In the genomic region with DNA sequence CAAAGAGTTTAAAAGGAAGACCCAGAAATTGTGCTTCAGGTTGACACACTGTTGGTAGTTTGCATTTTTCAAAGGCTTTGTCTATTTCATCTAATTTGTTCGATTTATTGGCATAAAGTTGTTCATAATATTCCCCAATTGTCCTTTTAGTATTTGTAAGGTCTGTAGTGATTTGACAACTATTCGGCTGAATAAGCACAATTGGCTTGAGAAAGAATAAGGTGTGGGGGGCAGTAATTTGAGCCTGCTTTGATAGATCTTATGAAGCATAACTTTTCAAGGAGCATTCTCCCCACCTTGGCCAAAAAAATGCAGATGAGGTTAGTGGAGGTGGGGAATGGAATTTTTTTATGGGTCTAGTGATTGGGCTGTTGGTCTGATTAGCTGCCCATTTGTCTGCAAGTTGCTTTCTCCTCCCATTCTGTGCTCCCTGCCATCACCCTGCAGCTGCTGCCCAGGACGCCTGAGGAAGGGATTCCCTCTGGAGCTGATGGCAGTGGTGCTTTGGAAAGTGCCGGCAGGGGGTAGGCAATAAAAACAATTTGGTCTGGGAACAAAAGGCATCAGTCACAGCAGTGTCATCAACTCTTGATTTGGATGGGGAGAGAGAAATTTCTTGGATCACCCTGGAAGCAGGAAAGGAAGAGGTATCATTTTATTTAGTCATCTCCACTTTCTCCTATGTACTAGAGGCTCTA, we compare ENCODE assay signal across 1 cellular context.
A peak's percentile ranks its signal among the peaks of the same experiment; 100 is the strongest.
TF ChIP-seq lines count a peak whose summit lies in the region.

No MANE protein-coding gene starts in this region.

TF ChIP-seq in HepG2, 621 proteins besides CTCF, POLR2A, EP300 and RAD21:
- TF ChIP-seq MTA1 (CRISPR knock-in tag; IDR thresholded peaks at IDR 0.05; ENCODE audit: borderline replicate concordance) (no peak), NFIC (IDR thresholded peaks at IDR 0.05; ENCODE audit: low read length) (no peak), SMC3 (IDR thresholded peaks at IDR 0.05; ENCODE audit: low read length) (no peak), ARID2 (CRISPR knock-in tag; IDR thresholded peaks at IDR 0.05; ENCODE audit: borderline replicate concordance) (no peak), MBD4 (IDR thresholded peaks at IDR 0.05; ENCODE audit: borderline replicate concordance, low read length) (no peak), MAFK (conservative IDR thresholded peaks at IDR 0.05 in 1 of 2, IDR thresholded peaks at IDR 0.05 in 1 of 2; ENCODE audit: low read length in 2 of 2) (peak; percentile 3 to 22; a peak in 1 of 4 replicates)
- TF ChIP-seq, protein P1, sequence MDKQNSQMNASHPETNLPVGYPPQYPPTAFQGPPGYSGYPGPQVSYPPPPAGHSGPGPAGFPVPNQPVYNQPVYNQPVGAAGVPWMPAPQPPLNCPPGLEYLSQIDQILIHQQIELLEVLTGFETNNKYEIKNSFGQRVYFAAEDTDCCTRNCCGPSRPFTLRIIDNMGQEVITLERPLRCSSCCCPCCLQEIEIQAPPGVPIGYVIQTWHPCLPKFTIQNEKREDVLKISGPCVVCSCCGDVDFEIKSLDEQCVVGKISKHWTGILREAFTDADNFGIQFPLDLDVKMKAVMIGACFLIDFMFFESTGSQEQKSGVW (CRISPR knock-in tag; IDR thresholded peaks at IDR 0.05; ENCODE audit: borderline replicate concordance): no peak
